23 cellular contexts compared by ENCODE assay signal in genomic region chrX:17081969-17082368, GRCh38.
DNase-seq lines count a peak whose midpoint lies in the region; ATAC-seq, FAIRE-seq and TF ChIP-seq lines count a peak whose summit lies in the region.
"Had no signal": no experiment of that assay in that cellular context is flagged by ENCODE, and none has a peak within 500 bp of the region (broad histone marks: within the 10 kb centered on the region; RNA-seq: fewer than 3 reads in every experiment).

No MANE protein-coding gene starts in this region.

- no peaks in the 10 kb centered on the region for H3K9me3 Mint-ChIP-seq in nephron
- no peaks in the 10 kb centered on the region for H3K9me3 Mint-ChIP-seq in activated T-helper 17 cell treated with anti-CD3 and anti-CD28 coated beads, Interleukin-2, amount 50 U/mL, for 72 hours
- H3K9me3 Mint-ChIP-seq: stimulated activated naive B cell treated with anti-CD40 and anti-IgM and Interleukin-4, amounts not matched to agents 10 μg/mL and 1 μg/mL and 100 μg/mL, for 72 hours; T-helper 2 cell treated with Interferon-gamma antibody and Interleukin-4, amounts not matched to agents 5 μg/mL and 100 μg/mL, for 36 hours had no signal

- TF ChIP-seq POLR2A in H54 (IDR thresholded peaks at IDR 0.05; ENCODE audit: low read depth, low read length), result no peak

- H3K27me3 Mint-ChIP-seq in nephron (ENCODE audit: low read depth), result no peaks in the 10 kb centered on the region
- H3K27me3 Mint-ChIP-seq in activated T-helper 17 cell treated with anti-CD3 and anti-CD28 coated beads, Interleukin-2, amount 50 U/mL, for 72 hours, result peaks cover 8% of the 10 kb centered on the region

- H3K4me3 Mint-ChIP-seq in nephron, result no peak overlapping the region
- H3K4me3 Mint-ChIP-seq in activated T-helper 17 cell treated with anti-CD3 and anti-CD28 coated beads, Interleukin-2, amount 50 U/mL, for 72 hours, result no peak overlapping the region
- H3K4me3 Mint-ChIP-seq: stimulated activated naive B cell treated with anti-CD40 and anti-IgM and Interleukin-4, amounts not matched to agents 10 μg/mL and 1 μg/mL and 100 μg/mL, for 72 hours; T-helper 2 cell treated with Interferon-gamma antibody and Interleukin-4, amounts not matched to agents 5 μg/mL and 100 μg/mL, for 36 hours had no signal

- H3K4me1 Mint-ChIP-seq in nephron, result peaks cover 36% of the 10 kb centered on the region
- no peaks in the 10 kb centered on the region for H3K4me1 Mint-ChIP-seq in activated T-helper 17 cell treated with anti-CD3 and anti-CD28 coated beads, Interleukin-2, amount 50 U/mL, for 72 hours

- no peaks in the 10 kb centered on the region for H3K36me3 Mint-ChIP-seq in nephron (ENCODE audit: low read depth)
- no peaks in the 10 kb centered on the region for H3K36me3 Mint-ChIP-seq in activated T-helper 17 cell treated with anti-CD3 and anti-CD28 coated beads, Interleukin-2, amount 50 U/mL, for 72 hours (ENCODE audit: low read depth)
- H3K36me3 Mint-ChIP-seq: stimulated activated naive B cell treated with anti-CD40 and anti-IgM and Interleukin-4, amounts not matched to agents 10 μg/mL and 1 μg/mL and 100 μg/mL, for 72 hours had no signal

- no peak for TF ChIP-seq CTCF in nephron (IDR thresholded peaks at IDR 0.05; ENCODE audit: unreplicated experiment in 3 of 3)

- no peak for FAIRE-seq in H54 (lab: Jason Lieb, UNC)

- peak; percentile 10 for DNase-seq in Ammon's horn (ENCODE audit: low spot score)
- peak; percentile 3 for DNase-seq in NAMALWA (ENCODE audit: low spot score)
- DNase-seq in cerebellar cortex (ENCODE audit: low spot score), result peak; percentile 31
- no peak for DNase-seq in H54 (ENCODE audit: insufficient read length, low spot score)
- no peak for DNase-seq in iPS-NIHi7 (ENCODE audit: extremely low spot score)
- DNase-seq: activated CD4-positive, alpha-beta T cell treated with anti-CD3 and anti-CD28 coated beads for 4 hours; activated naive CD4-positive, alpha-beta T cell treated with Interleukin-2 at 50 U/mL for 16 hours; activated T-cell treated with anti-CD3 and anti-CD28 coated beads, Interleukin-2, amount 50 U/mL, for 48 hours; brain microvascular endothelial cell; Caco-2; GOT3; Karpas-422; left cardiac atrium; MV-4-11; NCI-H2171 treated with DMSO at 0.1 percent for 48 hours; PC-3; stimulated activated CD4-positive, alpha-beta T cell treated with anti-CD3 and anti-CD28 coated beads, Interleukin-15, amount 100 ng/mL, for 24 hours; stimulated activated naive B cell treated with anti-CD40 and anti-IgM and Interleukin-4, amounts not matched to agents 10 μg/mL and 1 μg/mL and 100 μg/mL, for 72 hours had no signal

- no peak for ATAC-seq in GM21717 (IDR thresholded peaks at IDR 0.05; ENCODE audit: unreplicated experiment)
- no peak for ATAC-seq in activated T-helper 17 cell treated with anti-CD3 and anti-CD28 coated beads, Interleukin-2, amount 50 U/mL, for 72 hours (replicated peaks)
- ATAC-seq: left cardiac atrium; Right ventricle myocardium inferior; stimulated activated naive B cell treated with anti-CD40 and anti-IgM and Interleukin-4, amounts not matched to agents 10 μg/mL and 1 μg/mL and 100 μg/mL, for 72 hours had no signal

- H3K27ac Mint-ChIP-seq in nephron, result peak overlapping the region in 2 of 3 experiments; percentile 39 to 55
- no peak overlapping the region for H3K27ac Mint-ChIP-seq in activated T-helper 17 cell treated with anti-CD3 and anti-CD28 coated beads, Interleukin-2, amount 50 U/mL, for 72 hours
- H3K27ac Mint-ChIP-seq: stimulated activated naive B cell treated with anti-CD40 and anti-IgM and Interleukin-4, amounts not matched to agents 10 μg/mL and 1 μg/mL and 100 μg/mL, for 72 hours; T-helper 2 cell treated with Interferon-gamma antibody and Interleukin-4, amounts not matched to agents 5 μg/mL and 100 μg/mL, for 36 hours had no signal

Comparison
In these comparisons a context has a peak if more than half of its experiments do, and no peak if none do; other contexts are left out.
1. DNase-seq: peak in Ammon's horn (single experiment), NAMALWA (single experiment) and cerebellar cortex (single experiment); none in H54 (single experiment) and iPS-NIHi7 (single experiment).